In the genomic region with DNA sequence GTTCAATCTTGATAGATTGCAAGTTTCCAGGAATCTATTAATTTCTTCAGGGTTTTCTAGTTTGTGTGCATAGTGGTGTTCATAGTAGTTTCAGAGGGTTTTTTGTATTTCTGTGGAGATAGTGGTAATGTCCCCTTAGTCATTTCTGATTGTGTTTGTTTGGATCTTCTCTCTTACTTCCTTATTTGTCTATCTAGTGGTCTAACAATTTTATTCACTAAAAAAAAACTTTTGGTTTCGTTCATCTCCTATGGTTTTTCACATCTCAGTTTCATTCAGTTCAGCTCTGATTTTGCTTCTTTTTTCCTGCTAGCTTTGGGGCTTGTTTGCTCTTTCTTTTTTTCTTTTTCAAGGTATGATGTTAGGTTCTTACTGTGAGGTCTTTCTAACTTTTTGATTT, we compare ENCODE assay signal across 10 cellular contexts.
A peak's percentile ranks its signal among the peaks of the same experiment; 100 is the strongest.
DNase-seq lines count a peak whose midpoint lies in the region; ATAC-seq and TF ChIP-seq lines count a peak whose summit lies in the region.
"Had no signal": no experiment of that assay in that cellular context is flagged by ENCODE, and none has a peak within 500 bp of the region (broad histone marks: within the 10 kb centered on the region; RNA-seq: fewer than 3 reads in every experiment).

No MANE protein-coding gene starts in this region.

- no peaks in the 10 kb centered on the region for H3K36me3 ChIP-seq in left lung

- no peak overlapping the region for H3K27ac ChIP-seq in left lung
- H3K27ac ChIP-seq: epithelial cell of prostate had no signal

- in situ Hi-C loops in GM13977 (cut with MboI; ENCODE audit: low pct_unique_long_range_greater_than_20kb, low sequenced_read_pairs, unreplicated experiment) = no loop called here

- TF ChIP-seq CTCF in left lung (IDR thresholded peaks at IDR 0.05) (no peak), GM13977 (IDR thresholded peaks at IDR 0.05; ENCODE audit: extremely low read depth, insufficient read depth, missing control alignments) (no peak)

- peaks cover 0 to 2% of the 10 kb centered on the region in 2 donors for H3K9me3 ChIP-seq in left lung

- DNase-seq in NCI-H2081 (lab: John Stamatoyannopoulos, UW) (no peak), left lung (no peak), GM13977 (ENCODE audit: low spot score) (no peak)
- DNase-seq: CD4-positive, CD25-positive, alpha-beta regulatory T cell had no signal

- ATAC-seq in GM18498 (IDR thresholded peaks at IDR 0.05; ENCODE audit: unreplicated experiment) = peak; percentile 80
- ATAC-seq in GM19372 (IDR thresholded peaks at IDR 0.05; ENCODE audit: low read depth, unreplicated experiment) = peak; percentile 77
- ATAC-seq in HG02610 (IDR thresholded peaks at IDR 0.05; ENCODE audit: unreplicated experiment) = peak; percentile 86
- peak; percentile 69 for ATAC-seq in HG03280 (IDR thresholded peaks at IDR 0.05; ENCODE audit: unreplicated experiment)
- ATAC-seq in left lung = no peak
- ATAC-seq in GM19023 (IDR thresholded peaks at IDR 0.05; ENCODE audit: unreplicated experiment) = no peak

- no peak overlapping the region for H3K4me3 ChIP-seq in left lung

- no peaks in the 10 kb centered on the region for H3K4me1 ChIP-seq in left lung

- intact Hi-C loops in left lung (cut with DNase I) = no loop called here

- H3K27me3 ChIP-seq in left lung = no peaks in the 10 kb centered on the region

Comparison
In these comparisons a context has a peak if more than half of its experiments do, and no peak if none do; other contexts are left out.
1. ATAC-seq: peak in GM18498 (single experiment), GM19372 (single experiment), HG02610 (single experiment) and HG03280 (single experiment); none in left lung (single experiment) and GM19023 (single experiment).